Comparison of ENCODE assay signal across 8 cellular contexts in genomic region chr1:160837558-160838205, GRCh38. TPM values are rescaled to one million over a fixed set of nuclear protein-coding genes. Genes with fewer than 3 reads are reported as not detected.
DNase-seq lines count a peak whose midpoint lies in the region; ATAC-seq and TF ChIP-seq lines count a peak whose summit lies in the region.

No MANE protein-coding gene starts in this region.

- DNase-seq in NCI-H69 (lab: John Stamatoyannopoulos, UW) (peak; percentile 17), activated T-cell treated with anti-CD3 and anti-CD28 coated beads for 48 hours (ENCODE audit: low read depth) (peak; percentile 72), kidney epithelial cell (ENCODE audit: low read depth) (peak; percentile 25), GM03348 (ENCODE audit: low spot score) (no peak), SK-N-DZ (ENCODE audit: low spot score) (no peak)
- DNase-seq in stimulated activated CD8-positive, alpha-beta memory T cell treated with anti-CD3 and anti-CD28 coated beads, Interleukin-4, amount 100 ng/mL, for 4 hours (ENCODE audit: low read depth in 2 of 2, low spot score in 1 of 2) = peak; percentile 47 to 71

- ATAC-seq in GM18499 (IDR thresholded peaks at IDR 0.05; ENCODE audit: insufficient read depth, unreplicated experiment) = peak; percentile 69
- peak; percentile 73 for ATAC-seq in HG02588 (IDR thresholded peaks at IDR 0.05; ENCODE audit: unreplicated experiment)

- H3K4me3 ChIP-seq in kidney epithelial cell (ENCODE audit: low read depth, low read length) = no peak overlapping the region

- TF ChIP-seq CTCF in kidney epithelial cell (IDR thresholded peaks at IDR 0.05; ENCODE audit: insufficient read depth, low read length, poor library complexity, severe bottlenecking) = no peak

- no peaks in the 10 kb centered on the region for H3K27me3 ChIP-seq in kidney epithelial cell (ENCODE audit: control insufficient read depth, insufficient read depth, low read length)

- no peaks in the 10 kb centered on the region for H3K36me3 ChIP-seq in kidney epithelial cell (ENCODE audit: control insufficient read depth, insufficient read depth, low read length)

RNA-seq across cellular contexts. Expression of gene CD244, which starts 25.0 kb away (rescaled TPM):
- total RNA-seq in kidney epithelial cell = not detected in 2 replicates
- polyA plus RNA-seq in SK-N-DZ (2014; cell fraction: cytosol; rRNA removed) = not detected in 2 replicates
- not detected in 2 replicates for polyA plus RNA-seq in SK-N-DZ (2014; cell fraction: nucleus; rRNA removed)

RNA-seq across cellular contexts. Expression of gene LY9, which starts 41.7 kb away (rescaled TPM):
- total RNA-seq in kidney epithelial cell = not detected in 2 replicates
- not detected in 2 replicates for polyA plus RNA-seq in SK-N-DZ (2014; cell fraction: cytosol; rRNA removed)
- polyA plus RNA-seq in SK-N-DZ (2014; cell fraction: nucleus; rRNA removed) = not detected in 2 replicates

RNA-seq across cellular contexts. Expression of gene ITLN1, which starts 47.3 kb away (rescaled TPM):
- not detected in 2 replicates for total RNA-seq in kidney epithelial cell
- polyA plus RNA-seq in SK-N-DZ (2014; cell fraction: cytosol; rRNA removed) = not detected in 2 replicates
- polyA plus RNA-seq in SK-N-DZ (2014; cell fraction: nucleus; rRNA removed) = not detected in 2 replicates

Comparison
In these comparisons a context has a peak if more than half of its experiments do, and no peak if none do; other contexts are left out.
1. DNase-seq: peak in NCI-H69 (single experiment), activated T-cell treated with anti-CD3 and anti-CD28 coated beads for 48 hours (single experiment), kidney epithelial cell (single experiment) and stimulated activated CD8-positive, alpha-beta memory T cell treated with anti-CD3 and anti-CD28 coated beads, Interleukin-4, amount 100 ng/mL, for 4 hours (2 of 2); none in GM03348 (single experiment) and SK-N-DZ (single experiment).